In the genomic region with DNA sequence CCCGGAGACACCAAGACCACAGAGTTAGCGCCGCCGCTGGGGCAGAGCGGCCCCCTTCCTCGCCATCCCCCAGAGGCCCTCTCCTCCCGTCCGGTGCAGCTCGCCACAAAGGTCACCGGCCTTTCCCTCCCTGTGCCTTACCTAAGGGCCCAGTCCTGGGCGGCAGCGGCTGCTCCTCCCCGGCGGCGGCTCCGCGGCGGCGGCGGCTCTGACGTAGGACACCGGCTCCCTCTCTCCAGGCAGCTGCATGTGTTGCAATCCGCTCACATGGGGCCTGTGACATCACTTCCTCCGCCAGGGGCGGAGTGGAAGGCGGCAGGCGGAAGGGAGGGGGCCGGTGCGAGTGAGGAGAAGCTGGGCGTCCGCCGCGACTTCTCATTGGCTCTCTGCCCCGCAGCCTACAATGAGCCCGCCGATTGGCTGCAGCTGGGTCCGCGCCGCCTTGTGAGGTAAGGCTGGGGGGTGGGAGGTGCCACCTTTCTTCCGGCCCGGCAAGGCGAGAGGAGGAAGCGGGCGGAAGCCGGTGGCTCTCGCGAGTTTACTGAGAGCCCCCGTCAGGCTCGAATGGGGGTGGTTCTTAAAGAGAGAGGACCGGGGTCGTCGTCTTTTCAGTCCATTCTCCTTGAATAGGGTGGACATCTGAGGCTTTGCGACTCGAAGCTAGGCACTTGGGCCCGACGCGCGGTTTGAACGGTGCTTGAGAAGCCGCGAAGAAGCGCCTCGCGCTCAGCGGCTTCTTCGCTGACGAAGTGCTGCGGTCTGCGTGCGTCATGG, we compare ENCODE assay signal across 8 cellular contexts. TPM values are rescaled to one million over a fixed set of nuclear protein-coding genes. Genes with fewer than 3 reads are reported as not detected.
DNase-seq lines count a peak whose midpoint lies in the region; ATAC-seq, FAIRE-seq and TF ChIP-seq lines count a peak whose summit lies in the region.

A gene (minus strand): TSS at position 281 of the 774 bp plus-strand sequence. CDS start 318 bp downstream, outside the sequence.

- DNase-seq in D721Med (ENCODE audit: insufficient read length, low spot score) = peak; percentile 83
- peak; percentile 87 for DNase-seq in HuH-7.5 (ENCODE audit: low spot score)
- peak; percentile 99 for DNase-seq in OCI-LY7 (ENCODE audit: low spot score)
- peak; percentile 97 for DNase-seq in activated T-cell treated with anti-CD3 and anti-CD28 coated beads for 1 hour (ENCODE audit: low read depth)
- DNase-seq in endothelial cell (ENCODE audit: low spot score) = peak; percentile 99
- DNase-seq in midbrain (lab: John Stamatoyannopoulos, UW) = peak; percentile 100
- DNase-seq in stimulated activated CD8-positive, alpha-beta memory T cell treated with anti-CD3 and anti-CD28 coated beads, Interleukin-2, amount 100 ng/mL, for 1 hour (ENCODE audit: low read depth in 2 of 2) = peak; percentile 99

- no peaks in the 10 kb centered on the region for H3K9me3 ChIP-seq in OCI-LY7 (ENCODE audit: low read length)

- no peaks in the 10 kb centered on the region for H3K9me2 ChIP-seq in OCI-LY7 (ENCODE audit: insufficient read depth, low read length)

- POLR2A ChIA-PET in OCI-LY7 (lab: Charles Lee) = interaction anchor here (0.6 to 2.6 kb wide), 15 partner anchors 9 to 1124 kb away, joined by 3 to 12 read pairs (median 4); a partner anchor contains a TSS

- H3K4me3 ChIP-seq in OCI-LY7 (ENCODE audit: low read depth, low read length, poor library complexity, severe bottlenecking) = peak within 1 kb of the TSS; percentile 95

- BruUV-seq in OCI-LY7 (replicated peaks; lab: Mats Ljungman, UMichigan) = no TSS peak

- peaks cover 88% of the 10 kb centered on the region for H3K79me2 ChIP-seq in OCI-LY7 (ENCODE audit: insufficient read depth, low read depth, low read length)

- H3K9me3 Mint-ChIP-seq in endothelial cell (ENCODE audit: unreplicated experiment) = no peaks in the 10 kb centered on the region

- CTCF ChIA-PET in OCI-LY7 (lab: Charles Lee; ENCODE audit: unreplicated experiment) = interaction anchor here (0.7 to 1.2 kb wide), 3 partner anchors 16 to 364 kb away, joined by 3 to 5 read pairs (median 3); a partner anchor contains a TSS

- peaks cover 5% of the 10 kb centered on the region for H3K36me3 Mint-ChIP-seq in endothelial cell (ENCODE audit: low read depth, unreplicated experiment)

- H4K20me1 ChIP-seq in OCI-LY7 (ENCODE audit: insufficient read depth, low read length) = peaks cover 35% of the 10 kb centered on the region

- H3K4me2 ChIP-seq in OCI-LY7 (ENCODE audit: low read length) = peak within 1 kb of the TSS; percentile 91

- peak within 1 kb of the TSS; percentile 55; the same call in 1 of the 2 replicates for H2AFZ ChIP-seq in OCI-LY7 (ENCODE audit: low read length)

- peaks cover 40% of the 10 kb centered on the region for H3K4me1 Mint-ChIP-seq in endothelial cell (ENCODE audit: unreplicated experiment)

- peak; percentile 88 for ATAC-seq in GM21526 (IDR thresholded peaks at IDR 0.05; ENCODE audit: low FRiP score, unreplicated experiment)

- intact Hi-C loops in OCI-LY7 (cut with micrococcal nuclease; ENCODE audit: unreplicated experiment) = loop anchor here (1.0 to 5.0 kb wide), 4 partner anchors 32 to 206 kb away; a partner anchor contains a TSS

- TF ChIP-seq CTCF in D721Med (IDR thresholded peaks at IDR 0.05; ENCODE audit: insufficient read depth, missing control alignments) = no peak
- TF ChIP-seq CTCF in OCI-LY7 (conservative IDR thresholded peaks at IDR 0.05; ENCODE audit: low read length) = no peak
- no peak for TF ChIP-seq CTCF in endothelial cell (IDR thresholded peaks at IDR 0.05; ENCODE audit: unreplicated experiment)

- H3K4me3 Mint-ChIP-seq in endothelial cell (ENCODE audit: unreplicated experiment) = peak within 1 kb of the TSS; percentile 99

- H3K27ac ChIP-seq in OCI-LY7 (ENCODE audit: low read depth, low read length, poor library complexity, severe bottlenecking) = peak within 1 kb of the TSS; percentile 62

- H3K36me3 ChIP-seq in OCI-LY7 (ENCODE audit: insufficient read depth, low read length) = peaks cover 44% of the 10 kb centered on the region

- H3K27me3 Mint-ChIP-seq in endothelial cell (ENCODE audit: unreplicated experiment) = peaks cover 19% of the 10 kb centered on the region

- H3K4me1 ChIP-seq in OCI-LY7 (ENCODE audit: insufficient read depth, low read length, poor library complexity, severe bottlenecking) = peaks cover 39% of the 10 kb centered on the region

- peak within 1 kb of the TSS; percentile 99 for H3K27ac Mint-ChIP-seq in endothelial cell (ENCODE audit: unreplicated experiment)

- no peak for FAIRE-seq in D721Med (lab: Jason Lieb, UNC)

RNA-seq across cellular contexts. Expression of the gene that starts here (rescaled TPM):
- total RNA-seq in OCI-LY7 (2014; rRNA removed; shearing (Covaris generic)) = 66.7 and 76.0 TPM in 2 replicates
- 116 and 123 TPM in 2 replicates for total RNA-seq in OCI-LY7 (2022)
- total RNA-seq in endothelial cell (ENCODE audit: unreplicated experiment) = 84.7 TPM

Comparison
In these comparisons a context has a peak if more than half of its experiments do, and no peak if none do; other contexts are left out.
1. Peak in every context shown above with its lines: DNase-seq, ATAC-seq, H3K4me3 ChIP-seq and H3K27ac ChIP-seq.